In genomic region chr2:16281451-16282330, GRCh38 we compare ENCODE assay signal across 1 cellular context.
TF ChIP-seq lines count a peak whose summit lies in the region.

No MANE protein-coding gene starts in this region.

TF ChIP-seq in GM23338, 12 proteins besides CTCF, POLR2A, EP300 and RAD21 (continued from another document):
- no peak for TF ChIP-seq EZH2phosphoT487 (IDR thresholded peaks at IDR 0.05; ENCODE audit: unreplicated experiment)
- TF ChIP-seq ZNF331 (CRISPR knock-in tag; IDR thresholded peaks at IDR 0.05; ENCODE audit: low read depth), result no peak
- no peak for TF ChIP-seq ZNF114 (CRISPR knock-in tag; IDR thresholded peaks at IDR 0.05)
